ENCODE assay signal across 27 cellular contexts in the genomic region with DNA sequence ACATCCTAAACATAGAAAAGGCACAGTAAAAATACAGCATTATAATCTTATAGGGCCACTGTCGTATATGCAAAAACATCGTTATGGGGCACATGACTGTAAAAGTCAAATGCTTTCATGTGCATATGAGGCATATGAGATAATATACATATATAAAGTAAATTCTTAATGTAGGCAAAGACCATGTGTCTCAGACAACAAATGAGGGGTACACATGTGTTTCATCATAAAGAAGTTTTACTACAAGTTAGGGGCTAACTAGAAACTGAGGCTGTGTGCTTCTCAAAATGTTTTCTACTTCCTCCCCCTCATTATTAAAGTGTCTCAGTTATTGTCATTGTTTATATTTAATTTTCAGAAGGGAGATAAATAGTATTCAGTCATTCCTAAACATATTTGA.
"Had no signal": no experiment of that assay in that cellular context is flagged by ENCODE, and none has a peak within 500 bp of the region (broad histone marks: within the 10 kb centered on the region; RNA-seq: fewer than 3 reads in every experiment).

No MANE protein-coding gene starts in this region.

- H3K27me3 ChIP-seq: stomach, suprapubic skin, testis, thyroid gland, tibial artery, tibial nerve, transverse colon, upper lobe of left lung, upper lobe of right lung, uterus, vagina had no signal

- ATAC-seq: stimulated activated effector memory CD8-positive, alpha-beta T cell treated with anti-CD3 and anti-CD28 coated beads, Interleukin-12 subunit alpha, Interleukin-12 subunit beta, amount 100 ng/mL, for 72 hours; stimulated activated memory B cell treated with anti-CD40 and anti-IgM and Interleukin-4, amounts not matched to agents 10 μg/mL and 1 μg/mL and 100 μg/mL, for 72 hours; stimulated activated naive B cell treated with anti-CD40 and anti-IgM and Interleukin-4, amounts not matched to agents 10 μg/mL and 1 μg/mL and 100 μg/mL, for 72 hours; stimulated activated naive CD8-positive, alpha-beta T cell treated with anti-CD3 and anti-CD28 coated beads, Interleukin-15, amount 100 ng/mL, for 72 hours; stimulated activated naive CD8-positive, alpha-beta T cell treated with anti-CD3 and anti-CD28 coated beads, Interleukin-15, Interleukin-2, amounts not matched to agents 100 U/mL and 50 U/mL, for 24 hours; upper lobe of right lung had no signal

- FAIRE-seq: urothelium cell line had no signal

- DNase-seq: stimulated activated CD4-positive, alpha-beta T cell treated with anti-CD3 and anti-CD28 coated beads, Interleukin-2, amount 100 ng/mL, for 48 hours; stimulated activated CD4-positive, alpha-beta T cell treated with anti-CD3 and anti-CD28 coated beads, Interleukin-4, amount 100 ng/mL, for 1 hour; stimulated activated CD4-positive, alpha-beta T cell treated with anti-CD3 and anti-CD28 coated beads, Interleukin-4, amount 100 ng/mL, for 24 hours; stimulated activated CD4-positive, alpha-beta T cell treated with anti-CD3 and anti-CD28 coated beads, Interleukin-4, amount 100 ng/mL, for 4 hours; stimulated activated CD8-positive, alpha-beta memory T cell treated with anti-CD3 and anti-CD28 coated beads, Interleukin-4, amount 100 ng/mL, for 48 hours; stimulated activated naive B cell treated with anti-CD40 and anti-IgM and Interleukin-4, amounts not matched to agents 10 μg/mL and 1 μg/mL and 100 μg/mL, for 72 hours; stimulated activated naive CD4-positive, alpha-beta T cell; stimulated activated naive CD4-positive, alpha-beta T cell treated with Interleukin-2 at 50 U/mL for 16 hours; stimulated activated naive CD8-positive, alpha-beta T cell treated with anti-CD3 and anti-CD28 coated beads, Interleukin-15, amount 100 ng/mL, for 72 hours; stimulated activated naive CD8-positive, alpha-beta T cell treated with anti-CD3 and anti-CD28 coated beads, Interleukin-15, Interleukin-2, amounts not matched to agents 100 U/mL and 50 U/mL, for 24 hours; stomach; substantia nigra; testis; thyroid gland; tibial artery; transverse colon; trophoblast cell; upper lobe of left lung; upper lobe of right lung; uterus had no signal

- H3K4me1 ChIP-seq: testis, thyroid gland, uterus, vagina had no signal

- H3K36me3 ChIP-seq: stomach, suprapubic skin, thoracic aorta, thyroid gland, tibial artery, tibial nerve, transverse colon, upper lobe of left lung, upper lobe of right lung, uterus, vagina had no signal

- H3K9me3 ChIP-seq: stomach, suprapubic skin, testis, thoracic aorta, thyroid gland, tibial artery, tibial nerve, transverse colon, upper lobe of left lung, upper lobe of right lung, uterus, vagina had no signal

- H3K4me3 ChIP-seq: stomach, suprapubic skin, testis, thoracic aorta, thyroid gland, tibial artery, tibial nerve, transverse colon, upper lobe of left lung, upper lobe of right lung, uterus, vagina had no signal

- H3K27ac ChIP-seq: stomach, suprapubic skin, testis, thoracic aorta, thyroid gland, tibial artery, tibial nerve, transverse colon, upper lobe of left lung, upper lobe of right lung, uterus, vagina had no signal
